In genomic region chr2:26764078-26764887, GRCh38 we compare ENCODE assay signal across 8 cellular contexts. TPM values are rescaled to one million over a fixed set of nuclear protein-coding genes. Genes with fewer than 3 reads are reported as not detected.
DNase-seq lines count a peak whose midpoint lies in the region; ATAC-seq and TF ChIP-seq lines count a peak whose summit lies in the region.

Gene SLC35F6 (plus strand): TSS chr2:26764284. CDS start chr2:26764350, 66 bp downstream.

- H2AFZ ChIP-seq in GM23338 (peak within 1 kb of the TSS; percentile 93), parathyroid adenoma (peak within 1 kb of the TSS; percentile 89)

- DNase-seq in ELR (ENCODE audit: low read depth) (peak; percentile 85), GM23338 (ENCODE audit: low spot score) (peak; percentile 89), MG63 (peak; percentile 84), SW 1271 (lab: John Stamatoyannopoulos, UW) (peak; percentile 47 to 82), Right ventricle myocardium superior (peak; percentile 91), thyroid gland (peak; percentile 85 to 87)
- peak; percentile 86 for DNase-seq in activated naive CD8-positive, alpha-beta T cell treated with anti-CD3 and anti-CD28 coated beads, Interleukin-2, amount 50 U/mL, for 24 hours

- peak within 1 kb of the TSS; percentile 91 for H3K4me3 ChIP-seq in GM23338
- peak within 1 kb of the TSS; percentile 98 for H3K4me3 ChIP-seq in MG63
- peak within 1 kb of the TSS; percentile 89 for H3K4me3 ChIP-seq in parathyroid adenoma (ENCODE audit: low read depth, low read length)
- H3K4me3 ChIP-seq in thyroid gland (replicated peaks in 1 of 3): peak within 1 kb of the TSS; percentile 57 to 83 (median 75)

- H3K27me3 Mint-ChIP-seq in GM23338 (ENCODE audit: insufficient read depth, low read depth, poor library complexity): peaks cover 9% of the 10 kb centered on the region
- no peaks in the 10 kb centered on the region for H3K27me3 Mint-ChIP-seq in activated naive CD8-positive, alpha-beta T cell treated with anti-CD3 and anti-CD28 coated beads, Interleukin-2, amount 50 U/mL, for 24 hours

- no peak within 1 kb of the TSS for H3K27ac Mint-ChIP-seq in GM23338
- peak within 1 kb of the TSS; percentile 63 for H3K27ac Mint-ChIP-seq in activated naive CD8-positive, alpha-beta T cell treated with anti-CD3 and anti-CD28 coated beads, Interleukin-2, amount 50 U/mL, for 24 hours

- H3K4me2 ChIP-seq in GM23338 (peak within 1 kb of the TSS; percentile 97), parathyroid adenoma (ENCODE audit: low read length) (peak within 1 kb of the TSS; percentile 81)

- H3K9me2 ChIP-seq in GM23338 (ENCODE audit: insufficient read depth): no peaks in the 10 kb centered on the region

- H3K4me1 ChIP-seq in GM23338 (ENCODE audit: insufficient read depth) (no peaks in the 10 kb centered on the region), parathyroid adenoma (peaks cover 13% of the 10 kb centered on the region), thyroid gland (peaks cover 46 to 60% of the 10 kb centered on the region in 2 donors)

- H3K36me3 Mint-ChIP-seq in GM23338 (ENCODE audit: low read depth): no peaks in the 10 kb centered on the region
- H3K36me3 Mint-ChIP-seq in activated naive CD8-positive, alpha-beta T cell treated with anti-CD3 and anti-CD28 coated beads, Interleukin-2, amount 50 U/mL, for 24 hours (ENCODE audit: low read depth): no peaks in the 10 kb centered on the region

- H3K9me3 ChIP-seq in MG63: no peaks in the 10 kb centered on the region; the same call in 1 of the 2 replicates
- H3K9me3 ChIP-seq in parathyroid adenoma (ENCODE audit: control insufficient read depth, low read length): no peaks in the 10 kb centered on the region
- no peaks in the 10 kb centered on the region for H3K9me3 ChIP-seq in thyroid gland

- H3K27ac ChIP-seq in GM23338 (ENCODE audit: low read depth) (no peak within 1 kb of the TSS), parathyroid adenoma (peak within 1 kb of the TSS; percentile 86), thyroid gland (peak within 1 kb of the TSS; percentile 94 to 97 (median 95))

- H3K9ac ChIP-seq in parathyroid adenoma: peak within 1 kb of the TSS; percentile 56

- H3K4me1 Mint-ChIP-seq in GM23338: peaks cover 10% of the 10 kb centered on the region
- H3K4me1 Mint-ChIP-seq in activated naive CD8-positive, alpha-beta T cell treated with anti-CD3 and anti-CD28 coated beads, Interleukin-2, amount 50 U/mL, for 24 hours: peaks cover 33% of the 10 kb centered on the region

- WGBS in thyroid gland, 2 donors: 0 to 2% methylated on average over 54 to 66 of the region's 68 CpGs

- no peaks in the 10 kb centered on the region for H3K79me2 ChIP-seq in GM23338 (replicated peaks; ENCODE audit: insufficient read depth)
- H3K79me2 ChIP-seq in parathyroid adenoma: peaks cover 10% of the 10 kb centered on the region

- TF ChIP-seq CTCF in GM23338 (conservative IDR thresholded peaks at IDR 0.05; ENCODE audit: low read depth in 2 of 2): no peak
- TF ChIP-seq CTCF in parathyroid adenoma (IDR thresholded peaks at IDR 0.05): no peak
- TF ChIP-seq CTCF in thyroid gland (IDR thresholded peaks at IDR 0.05): no peak

- H3K4me3 Mint-ChIP-seq in GM23338: peak within 1 kb of the TSS; percentile 80
- peak within 1 kb of the TSS; percentile 89 for H3K4me3 Mint-ChIP-seq in activated naive CD8-positive, alpha-beta T cell treated with anti-CD3 and anti-CD28 coated beads, Interleukin-2, amount 50 U/mL, for 24 hours

- ATAC-seq in GM23338: peak; percentile 94
- peak; percentile 92 for ATAC-seq in activated naive CD8-positive, alpha-beta T cell treated with anti-CD3 and anti-CD28 coated beads, Interleukin-2, amount 50 U/mL, for 24 hours
- peak; percentile 96 for ATAC-seq in Right ventricle myocardium superior (ENCODE audit: poor library complexity)

- H3K36me3 ChIP-seq in GM23338 (ENCODE audit: insufficient read depth) (no peaks in the 10 kb centered on the region), MG63 (peaks cover 33% of the 10 kb centered on the region), parathyroid adenoma (ENCODE audit: control insufficient read depth, insufficient read depth, low read length) (no peaks in the 10 kb centered on the region), thyroid gland (no peaks in the 10 kb centered on the region)

- H4K20me1 ChIP-seq in GM23338 (replicated peaks; ENCODE audit: insufficient read depth): no peaks in the 10 kb centered on the region

- no peaks in the 10 kb centered on the region; the same call in 2 of the 3 replicates for H3K9me3 Mint-ChIP-seq in GM23338
- H3K9me3 Mint-ChIP-seq in activated naive CD8-positive, alpha-beta T cell treated with anti-CD3 and anti-CD28 coated beads, Interleukin-2, amount 50 U/mL, for 24 hours: no peaks in the 10 kb centered on the region

- peak; percentile 86 to 94 for TF ChIP-seq POLR2A in thyroid gland (IDR thresholded peaks at IDR 0.05)

- H3K27me3 ChIP-seq in GM23338 (ENCODE audit: insufficient read depth) (peaks cover 9% of the 10 kb centered on the region; the same call in 1 of the 2 replicates), MG63 (no peaks in the 10 kb centered on the region), parathyroid adenoma (ENCODE audit: control insufficient read depth, insufficient read depth, low read length) (no peaks in the 10 kb centered on the region), thyroid gland (no peaks in the 10 kb centered on the region)

- intact Hi-C loops in Right ventricle myocardium superior (cut with DNase I): no loop called here
- intact Hi-C loops in thyroid gland (cut with DNase I): no loop called here

- no peaks in the 10 kb centered on the region for H3F3A ChIP-seq in GM23338 (replicated peaks; ENCODE audit: low read depth)

TF ChIP-seq in GM23338, 12 proteins besides CTCF, POLR2A, EP300 and RAD21:
- TF ChIP-seq EZH2 (IDR thresholded peaks at IDR 0.05; ENCODE audit: low read depth, unreplicated experiment): no peak
- TF ChIP-seq POLR2AphosphoS5 (IDR thresholded peaks at IDR 0.05; ENCODE audit: low read depth): peak; percentile 78; the same call in 1 of the 2 replicates

RNA-seq across cellular contexts. Expression of gene SLC35F6, which starts in this region (rescaled TPM):
- total RNA-seq in GM23338 (2014; rRNA removed; shearing (Covaris generic)): 10.8 and 15.0 TPM in 2 replicates
- 4.9 and 6.0 TPM in 2 replicates for polyA plus RNA-seq in GM23338 (2016; fragmentation: Nextera tagmentation; extraction: Ambion mirVana)
- total RNA-seq in MG63 (2014; rRNA removed; shearing (Covaris generic); ENCODE audit: low replicate concordance): 18.9 and 31.0 TPM in 2 replicates
- total RNA-seq in Right ventricle myocardium superior (18.3 TPM), thyroid gland (10 to 100 TPM; 73.1 to 91.2 (median 80.7) TPM)
